Comparison of ENCODE assay signal across 11 cellular contexts in genomic region chr3:4827767-4828166, GRCh38.
DNase-seq lines count a peak whose midpoint lies in the region; ATAC-seq and TF ChIP-seq lines count a peak whose summit lies in the region.
"Had no signal": no experiment of that assay in that cellular context is flagged by ENCODE, and none has a peak within 500 bp of the region (broad histone marks: within the 10 kb centered on the region; RNA-seq: fewer than 3 reads in every experiment).

No MANE protein-coding gene starts in this region.

- no peak overlapping the region for H4K91ac ChIP-seq in mesenchymal stem cell (ENCODE audit: low read length)

- no peak overlapping the region for H3K14ac ChIP-seq in mesenchymal stem cell (ENCODE audit: low read length in 2 of 2)

- H2BK12ac ChIP-seq in mesenchymal stem cell (ENCODE audit: low read length in 2 of 2), result no peak overlapping the region

- no peak overlapping the region for H4K8ac ChIP-seq in mesenchymal stem cell (ENCODE audit: low read length)

- H3K9me3 ChIP-seq in heart right ventricle (no peaks in the 10 kb centered on the region), mesenchymal stem cell (ENCODE audit: control insufficient read depth, low read length) (no peaks in the 10 kb centered on the region), transverse colon (no peaks in the 10 kb centered on the region)

- in situ Hi-C loops in transverse colon (cut with MboI; ENCODE audit: low pct_ligation_motif_present in 1 of 4, low pct_unique_long_range_greater_than_20kb in 1 of 4, low sequenced_read_pairs in 3 of 4), result loop anchor here in 1 of 4 donors (25.0 kb wide), 1 partner anchor 160 kb away; the partner anchor contains the start of gene BHLHE40

- H3K9ac ChIP-seq in mesenchymal stem cell (ENCODE audit: low read length), result no peak overlapping the region

- H3K4me1 ChIP-seq in heart right ventricle (peaks cover 16 to 87% (median 46%) of the 10 kb centered on the region in 9 donors), mesenchymal stem cell (ENCODE audit: control insufficient read depth, insufficient read depth, low read depth, low read length) (peaks cover 33% of the 10 kb centered on the region), transverse colon (peaks cover 26 to 71% (median 48%) of the 10 kb centered on the region in 4 donors)

- no peaks in the 10 kb centered on the region for H3K79me1 ChIP-seq in mesenchymal stem cell (replicated peaks; ENCODE audit: low read length, poor library complexity, severe bottlenecking)

- DNase-seq in heart right ventricle (no peak), Right ventricle myocardium superior (no peak), mesenchymal stem cell (no peak), transverse colon (no peak), UCSD-AML1 (lab: John Stamatoyannopoulos, UW; ENCODE audit: unreplicated experiment) (no peak), epidermal melanocyte (ENCODE audit: insufficient read length, low spot score) (no peak)
- no peak for DNase-seq in activated T-helper 2 cell treated with anti-CD3 and anti-CD28 coated beads, Interferon-gamma antibody, Interleukin-2, Interleukin-4, amounts not matched to agents 10 μg/mL and 5 μg/mL and 100 μg/mL, durations not matched to agents 14 hours and 24 hours and 36 hours (ENCODE audit: low spot score)
- no peak for DNase-seq in stimulated activated CD4-positive, alpha-beta T cell treated with anti-CD3 and anti-CD28 coated beads, Interleukin-12 subunit alpha, Interleukin-12 subunit beta, amount 100 ng/mL, for 4 hours
- DNase-seq: activated CD4-positive, CD25-positive, alpha-beta regulatory T cell treated with anti-CD3 and anti-CD28 coated beads, Interleukin-2, amount 50 U/mL, for 72 hours; NCI-H2081 treated with DMSO at 0.1 percent for 48 hours had no signal

- peak overlapping the region; percentile 6 for H2BK120ac ChIP-seq in mesenchymal stem cell (ENCODE audit: low read depth, low read length)

- ATAC-seq in heart right ventricle (no peak), Right ventricle myocardium superior (ENCODE audit: poor library complexity) (no peak)

- no peak for TF ChIP-seq POLR2A in transverse colon (IDR thresholded peaks at IDR 0.05)

- no peak overlapping the region for H3K23ac ChIP-seq in mesenchymal stem cell (ENCODE audit: low read length in 2 of 2)

- H3K27me3 Mint-ChIP-seq in activated T-helper 2 cell treated with anti-CD3 and anti-CD28 coated beads, Interferon-gamma antibody, Interleukin-2, Interleukin-4, amounts not matched to agents 10 μg/mL and 5 μg/mL and 100 μg/mL, durations not matched to agents 14 hours and 24 hours and 36 hours (ENCODE audit: low read depth), result no peaks in the 10 kb centered on the region

- H3K27ac ChIP-seq in heart right ventricle (peak overlapping the region in 8 of 10 donors; percentile 78 to 92 (median 85)), mesenchymal stem cell (ENCODE audit: low read length, poor library complexity, severe bottlenecking) (no peak overlapping the region), transverse colon (peak overlapping the region; percentile 81 to 88 (median 84))
- H3K27ac ChIP-seq: C4-2B had no signal

- H3K4me3 ChIP-seq in heart right ventricle (no peak overlapping the region), mesenchymal stem cell (ENCODE audit: insufficient read depth in 1 of 2, low read depth in 1 of 2, low read length in 2 of 2) (no peak overlapping the region), transverse colon (no peak overlapping the region)

- H3K9me3 Mint-ChIP-seq in activated T-helper 2 cell treated with anti-CD3 and anti-CD28 coated beads, Interferon-gamma antibody, Interleukin-2, Interleukin-4, amounts not matched to agents 10 μg/mL and 5 μg/mL and 100 μg/mL, durations not matched to agents 14 hours and 24 hours and 36 hours, result peaks cover 4% of the 10 kb centered on the region

- H3K36me3 Mint-ChIP-seq in activated T-helper 2 cell treated with anti-CD3 and anti-CD28 coated beads, Interferon-gamma antibody, Interleukin-2, Interleukin-4, amounts not matched to agents 10 μg/mL and 5 μg/mL and 100 μg/mL, durations not matched to agents 14 hours and 24 hours and 36 hours (ENCODE audit: low read depth), result peaks cover 83% of the 10 kb centered on the region

- H3K27me3 ChIP-seq in heart right ventricle, result no peaks in the 10 kb centered on the region
- no peaks in the 10 kb centered on the region for H3K27me3 ChIP-seq in mesenchymal stem cell (ENCODE audit: control insufficient read depth in 1 of 2, insufficient read depth in 1 of 2, low read length in 2 of 2)
- H3K27me3 ChIP-seq in transverse colon, result no peaks in the 10 kb centered on the region

- H2BK5ac ChIP-seq in mesenchymal stem cell (ENCODE audit: low read depth, low read length, poor library complexity, severe bottlenecking), result no peak overlapping the region

- no peak overlapping the region for H2AFZ ChIP-seq in mesenchymal stem cell (ENCODE audit: low read depth, low read length)

- intact Hi-C loops in heart right ventricle (cut with DNase I) (loop anchor here in 7 of 10 donors (2.0 to 5.0 kb wide), 8 partner anchors 55 to 155 kb away; partner anchors contain the start of gene BHLHE40 (in 3 of the 7)), Right ventricle myocardium superior (cut with DNase I) (no loop called here), transverse colon (cut with DNase I; ENCODE audit: low total_unique reads) (no loop called here)
- intact Hi-C loops in activated T-helper 2 cell treated with anti-CD3 and anti-CD28 coated beads, Interferon-gamma antibody, Interleukin-2, Interleukin-4, amounts not matched to agents 10 μg/mL and 5 μg/mL and 100 μg/mL, durations not matched to agents 14 hours and 24 hours and 36 hours (cut with micrococcal nuclease), result no loop called here

- peaks cover 0 to 22% (median 0%) of the 10 kb centered on the region in 9 donors for H3K36me3 ChIP-seq in heart right ventricle
- no peaks in the 10 kb centered on the region for H3K36me3 ChIP-seq in mesenchymal stem cell (ENCODE audit: control insufficient read depth in 1 of 2, insufficient read depth in 2 of 2, low read depth in 1 of 2, low read length in 2 of 2)
- no peaks in the 10 kb centered on the region for H3K36me3 ChIP-seq in transverse colon

- no peak overlapping the region for H3K18ac ChIP-seq in mesenchymal stem cell (ENCODE audit: low read depth in 1 of 2, low read length in 2 of 2)

- H3K4me2 ChIP-seq in mesenchymal stem cell (ENCODE audit: low read length, poor library complexity, severe bottlenecking), result no peak overlapping the region

- H3K4me1 Mint-ChIP-seq in activated T-helper 2 cell treated with anti-CD3 and anti-CD28 coated beads, Interferon-gamma antibody, Interleukin-2, Interleukin-4, amounts not matched to agents 10 μg/mL and 5 μg/mL and 100 μg/mL, durations not matched to agents 14 hours and 24 hours and 36 hours (ENCODE audit: low read depth), result peaks cover 89% of the 10 kb centered on the region

- H3K4me3 Mint-ChIP-seq in activated T-helper 2 cell treated with anti-CD3 and anti-CD28 coated beads, Interferon-gamma antibody, Interleukin-2, Interleukin-4, amounts not matched to agents 10 μg/mL and 5 μg/mL and 100 μg/mL, durations not matched to agents 14 hours and 24 hours and 36 hours (ENCODE audit: low read depth), result peak overlapping the region; percentile 3

- H2BK15ac ChIP-seq in mesenchymal stem cell (ENCODE audit: low read depth, poor library complexity, severe bottlenecking), result no peak overlapping the region

- no peak for TF ChIP-seq EP300 in transverse colon (IDR thresholded peaks at IDR 0.05; ENCODE audit: low read depth)

- no peak overlapping the region for H3K4ac ChIP-seq in mesenchymal stem cell (ENCODE audit: low read depth in 1 of 2, low read length in 2 of 2)

- H3K27ac Mint-ChIP-seq in activated T-helper 2 cell treated with anti-CD3 and anti-CD28 coated beads, Interferon-gamma antibody, Interleukin-2, Interleukin-4, amounts not matched to agents 10 μg/mL and 5 μg/mL and 100 μg/mL, durations not matched to agents 14 hours and 24 hours and 36 hours, result peak overlapping the region; percentile 93

- H2AK5ac ChIP-seq in mesenchymal stem cell (ENCODE audit: low read length, severe bottlenecking), result peak overlapping the region; percentile 94

- TF ChIP-seq CTCF in heart right ventricle (IDR thresholded peaks at IDR 0.05) (no peak), transverse colon (IDR thresholded peaks at IDR 0.05) (no peak)

- WGBS in heart right ventricle, 2 donors, result 70 to 78% methylated on average over 8 of the region's 8 CpGs
- WGBS in mesenchymal stem cell, result 92% methylated on average over 7 of the region's 8 CpGs
- WGBS in transverse colon (ENCODE audit: low coverage in 1 of 2), 2 donors, result 81 to 92% methylated on average over 5 to 8 of the region's 8 CpGs

Comparison
In these comparisons a context has a peak if more than half of its experiments do, and no peak if none do; other contexts are left out.
1. intact Hi-C loops: an anchor here in heart right ventricle (2.0 to 5.0 kb wide); none called in Right ventricle myocardium superior, activated T-helper 2 cell treated with anti-CD3 and anti-CD28 coated beads, Interferon-gamma antibody, Interleukin-2, Interleukin-4, amounts not matched to agents 10 μg/mL and 5 μg/mL and 100 μg/mL, durations not matched to agents 14 hours and 24 hours and 36 hours and transverse colon.